Comparison of ENCODE assay signal across 20 cellular contexts in genomic region chr2:34229998-34230397, GRCh38.
"Had no signal": no experiment of that assay in that cellular context is flagged by ENCODE, and none has a peak within 500 bp of the region (broad histone marks: within the 10 kb centered on the region; RNA-seq: fewer than 3 reads in every experiment).

No MANE protein-coding gene starts in this region.

- FAIRE-seq: endothelial cell of umbilical vein, TTC549 had no signal

- ATAC-seq: mucosa of descending colon; naive thymus-derived CD8-positive, alpha-beta T cell; stimulated activated naive B cell treated with anti-CD40 and anti-IgM and Interleukin-4, amounts not matched to agents 10 μg/mL and 1 μg/mL and 100 μg/mL, for 72 hours had no signal

- DNase-seq: activated CD4-positive, alpha-beta T cell treated with anti-CD3 and anti-CD28 coated beads, Interleukin-2, amount 10 ng/mL, durations not matched to agents 24 days and 14 days; activated CD4-positive, CD25-positive, alpha-beta regulatory T cell; activated CD8-positive, alpha-beta memory T cell treated with anti-CD3 and anti-CD28 coated beads for 24 hours; activated gamma-delta T cell treated with Interleukin-2 at 50 U/mL for 16 hours; activated naive CD8-positive, alpha-beta T cell treated with anti-CD3 and anti-CD28 coated beads for 36 hours; amygdala; brain microvascular endothelial cell; effector CD8-positive, alpha-beta T cell; esophagus squamous epithelium; hypothalamus; mammary epithelial cell; mucosa of descending colon; naive thymus-derived CD8-positive, alpha-beta T cell; stimulated activated CD4-positive, alpha-beta T cell treated with anti-CD3 and anti-CD28 coated beads, Interleukin-15, amount 100 ng/mL, for 24 hours; stimulated activated CD4-positive, alpha-beta T cell treated with anti-CD3 and anti-CD28 coated beads, Interleukin-4, amount 100 ng/mL, for 1 hour; stimulated activated naive B cell treated with anti-CD40 and anti-IgM and Interleukin-4, amounts not matched to agents 10 μg/mL and 1 μg/mL and 100 μg/mL, for 72 hours; T-helper 2 cell; tibial artery had no signal
